In genomic region chr2:178072000-178072382, GRCh38 we compare ENCODE assay signal across 9 cellular contexts. TPM values are rescaled to one million over a fixed set of nuclear protein-coding genes. Genes with fewer than 3 reads are reported as not detected.
A peak's percentile ranks its signal among the peaks of the same experiment; 100 is the strongest.
DNase-seq lines count a peak whose midpoint lies in the region; ATAC-seq and TF ChIP-seq lines count a peak whose summit lies in the region.
"Had no signal": no experiment of that assay in that cellular context is flagged by ENCODE, and none has a peak within 500 bp of the region (broad histone marks: within the 10 kb centered on the region; RNA-seq: fewer than 3 reads in every experiment).

No MANE protein-coding gene starts in this region.

- H3K36me3 ChIP-seq in breast epithelium (no peaks in the 10 kb centered on the region), mucosa of descending colon (ENCODE audit: low read depth) (no peaks in the 10 kb centered on the region), thoracic aorta (no peaks in the 10 kb centered on the region)
- H3K36me3 ChIP-seq: uterus had no signal

- CTCF ChIA-PET in GM10248 (lab: Yijun Ruan, JAX): no interaction called here

- ATAC-seq in activated naive CD8-positive, alpha-beta T cell treated with anti-CD3 and anti-CD28 coated beads, Interleukin-2, amount 50 U/mL, for 24 hours: no peak
- no peak for ATAC-seq in mucosa of descending colon
- no peak for ATAC-seq in thoracic aorta (ENCODE audit: insufficient number of reproducible peaks, low FRiP score, low read depth)
- ATAC-seq in HG03342 (IDR thresholded peaks at IDR 0.05; ENCODE audit: unreplicated experiment): no peak

- intact Hi-C loops in breast epithelium (cut with DNase I; ENCODE audit: low total_unique reads): no loop called here
- intact Hi-C loops in mucosa of descending colon (cut with DNase I, micrococcal nuclease): no loop called here

- H3K27ac ChIP-seq in breast epithelium (peak overlapping the region; percentile 75 to 83), thoracic aorta (no peak overlapping the region)
- H3K27ac ChIP-seq: uterus had no signal

- H3K9me3 ChIP-seq in breast epithelium: no peaks in the 10 kb centered on the region
- no peaks in the 10 kb centered on the region for H3K9me3 ChIP-seq in mucosa of descending colon
- no peaks in the 10 kb centered on the region for H3K9me3 ChIP-seq in thoracic aorta
- H3K9me3 ChIP-seq: uterus had no signal

- H3K27me3 Mint-ChIP-seq in activated naive CD8-positive, alpha-beta T cell treated with anti-CD3 and anti-CD28 coated beads for 36 hours: peaks cover 66% of the 10 kb centered on the region
- H3K27me3 Mint-ChIP-seq in activated naive CD8-positive, alpha-beta T cell treated with anti-CD3 and anti-CD28 coated beads, Interleukin-2, amount 50 U/mL, for 24 hours: peaks cover 52% of the 10 kb centered on the region

- H3K4me1 Mint-ChIP-seq in activated naive CD8-positive, alpha-beta T cell treated with anti-CD3 and anti-CD28 coated beads for 36 hours: peaks cover 5% of the 10 kb centered on the region
- H3K4me1 Mint-ChIP-seq in activated naive CD8-positive, alpha-beta T cell treated with anti-CD3 and anti-CD28 coated beads, Interleukin-2, amount 50 U/mL, for 24 hours: peaks cover 10% of the 10 kb centered on the region

- H3K27me3 ChIP-seq in breast epithelium (no peaks in the 10 kb centered on the region), thoracic aorta (replicated peaks; ENCODE audit: insufficient read depth) (no peaks in the 10 kb centered on the region)
- H3K27me3 ChIP-seq: uterus had no signal

- TF ChIP-seq CTCF in breast epithelium (IDR thresholded peaks at IDR 0.05): no peak
- no peak for TF ChIP-seq CTCF in mucosa of descending colon (IDR thresholded peaks at IDR 0.05)
- TF ChIP-seq CTCF in thoracic aorta (IDR thresholded peaks at IDR 0.05): no peak
- TF ChIP-seq CTCF in GM10248 (IDR thresholded peaks at IDR 0.05; ENCODE audit: control extremely low read depth, extremely low read depth, low read depth, missing control alignments): no peak

- H3K4me3 ChIP-seq in breast epithelium (peak overlapping the region in 2 of 3 donors; percentile 54 to 65), mucosa of descending colon (no peak overlapping the region), thoracic aorta (peak overlapping the region; percentile 69)

- peak overlapping the region; percentile 65 for H3K4me3 Mint-ChIP-seq in activated naive CD8-positive, alpha-beta T cell treated with anti-CD3 and anti-CD28 coated beads for 36 hours
- H3K4me3 Mint-ChIP-seq in activated naive CD8-positive, alpha-beta T cell treated with anti-CD3 and anti-CD28 coated beads, Interleukin-2, amount 50 U/mL, for 24 hours: no peak overlapping the region

- no peak overlapping the region for H3K27ac Mint-ChIP-seq in activated naive CD8-positive, alpha-beta T cell treated with anti-CD3 and anti-CD28 coated beads for 36 hours
- H3K27ac Mint-ChIP-seq in activated naive CD8-positive, alpha-beta T cell treated with anti-CD3 and anti-CD28 coated beads, Interleukin-2, amount 50 U/mL, for 24 hours: no peak overlapping the region

- H3K4me1 ChIP-seq in breast epithelium (no peaks in the 10 kb centered on the region), mucosa of descending colon (ENCODE audit: low read depth) (peaks cover 13% of the 10 kb centered on the region), thoracic aorta (ENCODE audit: control insufficient read depth in 1 of 2, low read depth in 2 of 2) (peaks cover 0 to 7% of the 10 kb centered on the region in 2 donors)
- H3K4me1 ChIP-seq: uterus had no signal

- no peaks in the 10 kb centered on the region for H3K9me3 Mint-ChIP-seq in activated naive CD8-positive, alpha-beta T cell treated with anti-CD3 and anti-CD28 coated beads for 36 hours
- H3K9me3 Mint-ChIP-seq in activated naive CD8-positive, alpha-beta T cell treated with anti-CD3 and anti-CD28 coated beads, Interleukin-2, amount 50 U/mL, for 24 hours: no peaks in the 10 kb centered on the region

- DNase-seq in activated naive CD8-positive, alpha-beta T cell treated with anti-CD3 and anti-CD28 coated beads for 36 hours: no peak
- DNase-seq in activated naive CD8-positive, alpha-beta T cell treated with anti-CD3 and anti-CD28 coated beads, Interleukin-2, amount 50 U/mL, for 24 hours: no peak
- DNase-seq in breast epithelium (ENCODE audit: low spot score in 2 of 2) (no peak), mucosa of descending colon (peak; percentile 2 to 39 (median 35)), thoracic aorta (ENCODE audit: low spot score) (no peak), anterior cingulate cortex (lab: John Stamatoyannopoulos, UW) (no peak), GM10248 (ENCODE audit: extremely low spot score) (no peak)

- no peak for TF ChIP-seq POLR2A in breast epithelium (IDR thresholded peaks at IDR 0.05)

- no peaks in the 10 kb centered on the region for H3K36me3 Mint-ChIP-seq in activated naive CD8-positive, alpha-beta T cell treated with anti-CD3 and anti-CD28 coated beads for 36 hours
- no peaks in the 10 kb centered on the region for H3K36me3 Mint-ChIP-seq in activated naive CD8-positive, alpha-beta T cell treated with anti-CD3 and anti-CD28 coated beads, Interleukin-2, amount 50 U/mL, for 24 hours (ENCODE audit: low read depth)

- POLR2A ChIA-PET in GM10248 (lab: Yijun Ruan, JAX): no interaction called here

RNA-seq across cellular contexts. Expression of gene PDE11A, which starts 0.6 kb away (rescaled TPM):
- total RNA-seq in activated naive CD8-positive, alpha-beta T cell treated with anti-CD3 and anti-CD28 coated beads for 36 hours: under 1 TPM in 1 of 2 experiments, not detected in 1; 0.10 TPM
- total RNA-seq in breast epithelium: 1 to 10 TPM in 2 of 3 donors, under 1 TPM in 1; 0.96 to 2.3 (median 2.2) TPM
- 1 to 10 TPM; 1.0 to 3.2 (median 2.7) TPM for total RNA-seq in mucosa of descending colon
- 1 to 10 TPM in 1 of 2 donors, under 1 TPM in 1; 0.28 to 3.5 TPM for total RNA-seq in thoracic aorta

RNA-seq across cellular contexts. Expression of gene RBM45, which starts 40.2 kb away (rescaled TPM):
- total RNA-seq in activated naive CD8-positive, alpha-beta T cell treated with anti-CD3 and anti-CD28 coated beads for 36 hours: 10 to 100 TPM; 12.0 to 13.5 TPM
- 10 to 100 TPM; 12.8 to 18.1 (median 15.4) TPM for total RNA-seq in breast epithelium
- total RNA-seq in mucosa of descending colon: 10 to 100 TPM; 13.4 to 18.3 (median 14.5) TPM
- total RNA-seq in thoracic aorta: 10 to 100 TPM; 12.0 to 18.3 TPM

Comparison
In these comparisons a context has a peak if more than half of its experiments do, and no peak if none do; other contexts are left out.
1. DNase-seq: peak in mucosa of descending colon (3 of 3); none in activated naive CD8-positive, alpha-beta T cell treated with anti-CD3 and anti-CD28 coated beads for 36 hours (single experiment), activated naive CD8-positive, alpha-beta T cell treated with anti-CD3 and anti-CD28 coated beads, Interleukin-2, amount 50 U/mL, for 24 hours (single experiment), breast epithelium (0 of 2), thoracic aorta (single experiment), anterior cingulate cortex (0 of 58) and GM10248 (single experiment).
2. H3K27ac ChIP-seq: peak in breast epithelium (2 of 2); none in thoracic aorta (0 of 2).